In the genomic region with DNA sequence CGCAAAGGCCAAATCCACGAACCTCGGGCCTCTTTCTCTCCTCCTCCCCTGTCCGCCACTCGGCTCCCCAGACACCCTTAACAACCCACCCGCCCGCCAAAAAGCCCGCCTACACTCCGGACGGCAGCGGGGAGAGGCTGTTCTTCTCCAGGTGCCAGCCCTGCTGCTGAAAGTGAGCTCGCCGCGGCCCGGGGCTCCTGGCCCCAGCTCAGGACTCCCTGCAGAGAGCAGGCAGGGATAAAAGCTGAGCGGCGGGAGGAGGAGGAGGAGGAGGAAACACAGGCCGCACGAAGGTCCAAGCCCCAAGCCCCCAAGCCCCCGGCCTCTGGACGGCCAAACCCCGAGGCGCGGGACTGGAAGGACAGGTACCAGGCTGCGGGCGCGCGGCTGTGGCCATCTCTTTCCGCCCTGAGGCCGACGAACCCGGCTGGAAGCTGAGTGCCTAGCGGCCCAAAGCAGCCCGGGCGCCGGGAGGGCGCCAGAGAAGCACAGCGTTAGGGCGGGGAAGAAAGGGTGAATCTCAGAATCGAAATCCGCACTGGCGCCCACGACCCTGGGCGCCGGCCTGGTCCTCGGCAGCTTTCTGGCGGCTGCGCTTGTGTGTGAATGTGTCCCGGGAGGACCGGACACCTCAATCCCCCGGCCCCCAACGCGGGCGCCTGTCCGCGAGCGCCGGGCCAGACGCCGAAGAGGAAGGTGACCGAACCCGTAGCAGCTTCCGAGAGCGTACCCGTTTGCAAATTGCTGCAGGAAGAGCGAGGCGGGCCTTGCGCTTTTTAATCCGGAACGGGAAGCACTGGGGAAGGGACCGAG, we compare ENCODE assay signal across 8 cellular contexts.
A peak's percentile ranks its signal among the peaks of the same experiment; 100 is the strongest.
DNase-seq lines count a peak whose midpoint lies in the region; ATAC-seq and TF ChIP-seq lines count a peak whose summit lies in the region.

No MANE protein-coding gene starts in this region.

- ATAC-seq in HG02759 (IDR thresholded peaks at IDR 0.05; ENCODE audit: unreplicated experiment) (no peak), GM18505 (IDR thresholded peaks at IDR 0.05; ENCODE audit: unreplicated experiment) (no peak), HG03159 (IDR thresholded peaks at IDR 0.05; ENCODE audit: unreplicated experiment) (no peak), HG03565 (IDR thresholded peaks at IDR 0.05; ENCODE audit: unreplicated experiment) (no peak)

- H3K36me3 ChIP-seq in duodenal mucosa (ENCODE audit: control insufficient read depth in 1 of 2, insufficient read depth in 2 of 2, low read length in 2 of 2), result no peaks in the 10 kb centered on the region
- no peaks in the 10 kb centered on the region for H3K36me3 ChIP-seq in muscle layer of duodenum (ENCODE audit: control insufficient read depth in 1 of 2, insufficient read depth in 2 of 2, low read length in 2 of 2)

- TF ChIP-seq POLR2A in GM18505 (IDR thresholded peaks at IDR 0.05; ENCODE audit: borderline replicate concordance, extremely low read depth, insufficient read depth, insufficient read length), result no peak

- H3K27ac ChIP-seq in duodenal mucosa (ENCODE audit: low read depth, low read length), result no peak overlapping the region
- no peak overlapping the region for H3K27ac ChIP-seq in muscle layer of duodenum (ENCODE audit: low read length)

- DNase-seq in GM03348 (ENCODE audit: low spot score) (peak; percentile 55), NCI-H510A (lab: John Stamatoyannopoulos, UW) (peak; percentile 17)

- peak overlapping the region; percentile 50 for H3K4me3 ChIP-seq in duodenal mucosa (ENCODE audit: low read depth in 1 of 2, low read length in 2 of 2)
- H3K4me3 ChIP-seq in muscle layer of duodenum (ENCODE audit: low read depth in 1 of 2, low read length in 2 of 2), result peak overlapping the region; percentile 47 to 60

- H3K4me1 ChIP-seq in duodenal mucosa (ENCODE audit: control insufficient read depth in 1 of 2, insufficient read depth in 2 of 2, low read length in 2 of 2), result peaks cover 25 to 46% of the 10 kb centered on the region in 2 donors
- H3K4me1 ChIP-seq in muscle layer of duodenum (ENCODE audit: control insufficient read depth in 1 of 2, insufficient read depth in 2 of 2, low read length in 2 of 2), result peaks cover 0 to 64% of the 10 kb centered on the region in 2 donors

- H3K9me3 ChIP-seq in duodenal mucosa (ENCODE audit: control insufficient read depth in 1 of 2, low read length in 2 of 2) (peaks cover 0 to 9% of the 10 kb centered on the region in 2 donors), muscle layer of duodenum (ENCODE audit: control insufficient read depth in 1 of 2, low read length in 2 of 2) (peaks cover 0 to 2% of the 10 kb centered on the region in 2 donors)

- H3K27me3 ChIP-seq in duodenal mucosa (ENCODE audit: control insufficient read depth in 1 of 2, insufficient read depth in 2 of 2, low read length in 2 of 2), result peaks cover 95 to 99% of the 10 kb centered on the region in 2 donors
- peaks cover 96% of the 10 kb centered on the region for H3K27me3 ChIP-seq in muscle layer of duodenum (ENCODE audit: low read depth, low read length)

- H3K9ac ChIP-seq in duodenal mucosa (ENCODE audit: low read depth in 1 of 2, low read length in 2 of 2), result no peak overlapping the region
